8 cellular contexts compared by ENCODE assay signal in genomic region chr11:88357323-88358039, GRCh38. TPM values are rescaled to one million over a fixed set of nuclear protein-coding genes. Genes with fewer than 3 reads are reported as not detected.
A peak's percentile ranks its signal among the peaks of the same experiment; 100 is the strongest.
DNase-seq lines count a peak whose midpoint lies in the region; ATAC-seq and TF ChIP-seq lines count a peak whose summit lies in the region.

No MANE protein-coding gene starts in this region.

- no peaks in the 10 kb centered on the region for H3K9me3 ChIP-seq in tibial artery

- no peak overlapping the region for H3K4me3 ChIP-seq in tibial artery

- TF ChIP-seq CTCF in tibial artery (IDR thresholded peaks at IDR 0.05): no peak

- no peaks in the 10 kb centered on the region for H3K27me3 ChIP-seq in tibial artery

- no peaks in the 10 kb centered on the region for H3K27me3 Mint-ChIP-seq in activated naive CD8-positive, alpha-beta T cell treated with anti-CD3 and anti-CD28 coated beads, Interleukin-2, amount 10 ng/mL, durations not matched to agents 7 days and 5 days

- peaks cover 7% of the 10 kb centered on the region for H3K36me3 Mint-ChIP-seq in activated naive CD8-positive, alpha-beta T cell treated with anti-CD3 and anti-CD28 coated beads, Interleukin-2, amount 10 ng/mL, durations not matched to agents 7 days and 5 days

- POLR2A ChIA-PET in activated naive CD8-positive, alpha-beta T cell treated with anti-CD3 and anti-CD28 coated beads, Interleukin-2, amount 10 ng/mL, durations not matched to agents 7 days and 5 days (lab: Charles Lee): interaction anchor here (6.6 kb wide), 1 partner anchor 20 kb away, joined by 35 read pairs; the partner anchor contains the start of gene CTSC

- H3K4me1 ChIP-seq in tibial artery: no peaks in the 10 kb centered on the region

- peak overlapping the region; percentile 31 for H3K4me3 Mint-ChIP-seq in activated naive CD8-positive, alpha-beta T cell treated with anti-CD3 and anti-CD28 coated beads, Interleukin-2, amount 10 ng/mL, durations not matched to agents 7 days and 5 days

- no peak overlapping the region for H3K27ac ChIP-seq in tibial artery

- peak; percentile 40 for ATAC-seq in GM19452 (IDR thresholded peaks at IDR 0.05; ENCODE audit: unreplicated experiment)
- peak; percentile 40 for ATAC-seq in HG03342 (IDR thresholded peaks at IDR 0.05; ENCODE audit: unreplicated experiment)
- ATAC-seq in activated naive CD8-positive, alpha-beta T cell treated with anti-CD3 and anti-CD28 coated beads, Interleukin-2, amount 10 ng/mL, durations not matched to agents 7 days and 5 days (ENCODE audit: low read depth): no peak
- ATAC-seq in stimulated activated naive CD8-positive, alpha-beta T cell treated with anti-CD3 and anti-CD28 coated beads, Interleukin-15, Interleukin-2, amounts not matched to agents 100 U/mL and 50 U/mL, for 24 hours: peak; percentile 68

- H3K9me3 Mint-ChIP-seq in activated naive CD8-positive, alpha-beta T cell treated with anti-CD3 and anti-CD28 coated beads, Interleukin-2, amount 10 ng/mL, durations not matched to agents 7 days and 5 days: no peaks in the 10 kb centered on the region

- H3K36me3 ChIP-seq in tibial artery: no peaks in the 10 kb centered on the region

- H3K4me1 Mint-ChIP-seq in activated naive CD8-positive, alpha-beta T cell treated with anti-CD3 and anti-CD28 coated beads, Interleukin-2, amount 10 ng/mL, durations not matched to agents 7 days and 5 days: peaks cover 35% of the 10 kb centered on the region

- intact Hi-C loops in tibial artery (cut with DNase I; ENCODE audit: low total_unique reads): no loop called here

- DNase-seq in GF-D8 (lab: John Stamatoyannopoulos, UW): peak; percentile 48
- no peak for DNase-seq in activated naive CD8-positive, alpha-beta T cell treated with anti-CD3 and anti-CD28 coated beads, Interleukin-2, amount 10 ng/mL, durations not matched to agents 7 days and 5 days
- DNase-seq in stimulated activated naive CD8-positive, alpha-beta T cell treated with anti-CD3 and anti-CD28 coated beads, Interleukin-15, Interleukin-2, amounts not matched to agents 100 U/mL and 50 U/mL, for 24 hours: no peak
- DNase-seq in OCI-M2 (lab: John Stamatoyannopoulos, UW; ENCODE audit: unreplicated experiment): no peak
- DNase-seq in superior temporal gyrus (ENCODE audit: extremely low spot score): no peak
- DNase-seq in tibial artery: no peak

- H3K27ac Mint-ChIP-seq in activated naive CD8-positive, alpha-beta T cell treated with anti-CD3 and anti-CD28 coated beads, Interleukin-2, amount 10 ng/mL, durations not matched to agents 7 days and 5 days: peak overlapping the region; percentile 71

RNA-seq across cellular contexts. Expression of gene CTSC, which starts 19.9 kb away (rescaled TPM):
- 100 to 1,000 TPM; 131 to 134 TPM for total RNA-seq in activated naive CD8-positive, alpha-beta T cell treated with anti-CD3 and anti-CD28 coated beads, Interleukin-2, amount 10 ng/mL, durations not matched to agents 7 days and 5 days
